In the genomic region with DNA sequence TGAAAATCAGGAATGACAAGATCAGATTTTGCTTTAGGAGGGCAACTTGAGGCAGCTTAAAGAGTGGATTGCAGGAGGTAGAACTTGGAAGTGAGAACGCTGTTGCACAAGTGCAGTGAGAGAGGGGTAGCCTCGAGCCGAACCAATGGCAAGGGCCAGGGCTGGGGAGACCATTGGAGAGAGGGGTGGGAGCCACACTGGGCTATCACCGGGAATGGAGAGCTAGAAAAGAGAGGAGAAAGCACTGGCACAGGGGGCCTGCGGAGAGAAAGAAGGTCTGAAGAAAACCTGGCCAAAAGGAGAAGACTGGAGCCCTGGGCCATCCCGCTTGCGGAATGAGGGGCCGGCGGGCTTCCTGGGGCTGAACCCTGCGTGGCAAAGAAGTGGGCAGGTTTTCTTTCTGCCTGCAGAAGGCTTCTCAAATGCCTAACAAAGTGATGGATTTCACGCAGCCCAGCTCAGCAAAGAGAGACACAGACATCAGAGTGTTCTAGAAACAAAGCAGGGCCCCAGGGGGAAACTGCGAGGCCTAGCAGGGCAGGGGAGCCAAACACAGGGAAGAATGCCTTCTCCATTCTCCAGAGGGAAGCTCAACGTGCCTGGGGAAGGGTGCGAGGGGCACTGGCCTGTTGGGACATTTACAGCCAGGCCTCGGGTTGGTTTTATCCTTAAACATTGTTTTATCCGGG, we compare ENCODE assay signal across 1 cellular context.
TF ChIP-seq lines count a peak whose summit lies in the region.

No MANE protein-coding gene starts in this region.

TF ChIP-seq in K562, 482 proteins besides CTCF, POLR2A, EP300 and RAD21:
- TF ChIP-seq ZFX (CRISPR knock-in tag; IDR thresholded peaks at IDR 0.05) (peak; percentile 50), KAT7 (CRISPR knock-in tag; IDR thresholded peaks at IDR 0.05; ENCODE audit: borderline replicate concordance) (no peak), TSHZ1 (CRISPR knock-in tag; IDR thresholded peaks at IDR 0.05) (no peak)
